1 cellular context compared by ENCODE assay signal in genomic region chr2:218982312-218983262, GRCh38.
TF ChIP-seq lines count a peak whose summit lies in the region.

No MANE protein-coding gene starts in this region.

TF ChIP-seq in WTC11, 78 proteins besides CTCF, POLR2A, EP300 and RAD21 (continued from another document):
- TF ChIP-seq FOXP4 (CRISPR knock-in tag; IDR thresholded peaks at IDR 0.05) (no peak), RELA (CRISPR knock-in tag; IDR thresholded peaks at IDR 0.05; ENCODE audit: borderline replicate concordance) (no peak), NR2C2 (CRISPR knock-in tag; IDR thresholded peaks at IDR 0.05) (no peak), NFE2L1 (CRISPR knock-in tag; IDR thresholded peaks at IDR 0.05) (no peak), NR1H2 (CRISPR knock-in tag; IDR thresholded peaks at IDR 0.05) (no peak), PRDM15 (CRISPR knock-in tag; IDR thresholded peaks at IDR 0.05) (no peak), GTF2I (CRISPR knock-in tag; conservative IDR thresholded peaks at IDR 0.05) (no peak), CBFB (CRISPR knock-in tag; IDR thresholded peaks at IDR 0.05; ENCODE audit: low read depth) (no peak), JUN (CRISPR knock-in tag; IDR thresholded peaks at IDR 0.05) (no peak)
